17 cellular contexts compared by ENCODE assay signal in genomic region chr3:176776622-176777021, GRCh38.
"Had no signal": no experiment of that assay in that cellular context is flagged by ENCODE, and none has a peak within 500 bp of the region (broad histone marks: within the 10 kb centered on the region; RNA-seq: fewer than 3 reads in every experiment).

No MANE protein-coding gene starts in this region.

- H3K9me3 ChIP-seq: tibial artery, uterus had no signal

- ATAC-seq: activated T-helper 17 cell treated with anti-CD3 and anti-CD28 coated beads, Interleukin-2, amount 50 U/mL, for 72 hours; esophagus mucosa; naive thymus-derived CD4-positive, alpha-beta T cell; stimulated activated naive B cell treated with anti-CD40 and anti-IgM and Interleukin-4, amounts not matched to agents 10 μg/mL and 1 μg/mL and 100 μg/mL, for 72 hours had no signal

- DNase-seq: activated CD4-positive, alpha-beta T cell treated with anti-CD3 and anti-CD28 coated beads, Interleukin-2, amount 50 U/mL, for 4 hours; activated CD4-positive, CD25-positive, alpha-beta regulatory T cell treated with anti-CD3 and anti-CD28 coated beads, Interleukin-2, amount 50 U/mL, for 72 hours; activated naive CD4-positive, alpha-beta T cell treated with Interleukin-2 at 50 U/mL for 16 hours; anterior cingulate cortex; brain microvascular endothelial cell; hypothalamus; left ventricle myocardium inferior; naive thymus-derived CD4-positive, alpha-beta T cell; stimulated activated CD4-positive, alpha-beta T cell treated with anti-CD3 and anti-CD28 coated beads, Interleukin-15, amount 100 ng/mL, for 24 hours; stimulated activated CD4-positive, alpha-beta T cell treated with anti-CD3 and anti-CD28 coated beads, Interleukin-4, amount 100 ng/mL, for 1 hour; stimulated activated naive B cell treated with anti-CD40 and anti-IgM and Interleukin-4, amounts not matched to agents 10 μg/mL and 1 μg/mL and 100 μg/mL, for 72 hours; tibial artery; uterus had no signal

- H3K27ac ChIP-seq: brain microvascular endothelial cell, coronary artery, left ventricle myocardium inferior, parathyroid adenoma, tibial artery, uterus had no signal

- H3K27me3 ChIP-seq: brain microvascular endothelial cell, tibial artery, uterus had no signal

- H3K4me1 ChIP-seq: left ventricle myocardium inferior, parathyroid adenoma, tibial artery, uterus had no signal

- H3K36me3 ChIP-seq: brain microvascular endothelial cell, left ventricle myocardium inferior, tibial artery, uterus had no signal

- H3K4me3 ChIP-seq: coronary artery, left ventricle myocardium inferior, tibial artery, uterus had no signal
